In the genomic region with DNA sequence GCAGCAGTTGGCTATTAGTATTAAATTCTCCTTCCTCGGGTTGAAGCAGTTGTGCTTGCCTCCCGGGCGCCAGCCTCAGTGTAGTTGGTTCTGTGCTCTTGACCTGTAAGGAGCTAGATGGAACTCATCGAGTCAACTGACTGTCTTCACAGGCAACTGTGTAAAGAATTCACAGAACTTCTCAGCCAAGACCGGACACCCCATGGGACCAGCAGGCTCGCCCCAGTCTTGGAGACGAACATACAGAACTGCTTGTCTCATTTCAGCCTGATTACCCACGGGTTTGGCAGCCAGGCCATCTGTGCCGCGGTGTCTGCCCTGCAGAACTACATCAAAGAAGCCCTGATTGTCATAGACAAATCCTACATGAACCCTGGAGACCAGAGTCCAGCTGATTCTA, we compare ENCODE assay signal across 34 cellular contexts. TPM values are rescaled to one million over a fixed set of nuclear protein-coding genes. Genes with fewer than 3 reads are reported as not detected.
A peak's percentile ranks its signal among the peaks of the same experiment; 100 is the strongest.
DNase-seq lines count a peak whose midpoint lies in the region; ATAC-seq and TF ChIP-seq lines count a peak whose summit lies in the region.
"Had no signal": no experiment of that assay in that cellular context is flagged by ENCODE, and none has a peak within 500 bp of the region (broad histone marks: within the 10 kb centered on the region; RNA-seq: fewer than 3 reads in every experiment).

No MANE protein-coding gene starts in this region.

- no peak for TF ChIP-seq POLR2A in breast epithelium (IDR thresholded peaks at IDR 0.05)

- H3K9me3 ChIP-seq in Karpas-422 (ENCODE audit: low read length) (no peaks in the 10 kb centered on the region), breast epithelium (no peaks in the 10 kb centered on the region)
- H3K9me3 ChIP-seq: BE2C, esophagus muscularis mucosa, gastrocnemius medialis, mucosa of descending colon, ovary, SJCRH30, suprapubic skin, upper lobe of left lung had no signal

- ATAC-seq in GM23338 (no peak), GM21723 (IDR thresholded peaks at IDR 0.05; ENCODE audit: unreplicated experiment) (no peak), GM21515 (IDR thresholded peaks at IDR 0.05; ENCODE audit: unreplicated experiment) (no peak)
- ATAC-seq in activated CD8-positive, alpha-beta T cell treated with anti-CD3 and anti-CD28 coated beads for 36 hours: no peak
- ATAC-seq: gastrocnemius medialis, mucosa of descending colon had no signal

- H3K9me3 Mint-ChIP-seq in GM23338 (no peaks in the 10 kb centered on the region; the same call in 2 of the 3 replicates), glutamatergic neuron (ENCODE audit: unreplicated experiment) (no peaks in the 10 kb centered on the region)
- H3K9me3 Mint-ChIP-seq in activated CD8-positive, alpha-beta T cell treated with anti-CD3 and anti-CD28 coated beads for 36 hours: no peaks in the 10 kb centered on the region
- H3K9me3 Mint-ChIP-seq: nephron had no signal

- H3K27me3 Mint-ChIP-seq in GM23338 (ENCODE audit: insufficient read depth, low read depth, poor library complexity): peaks cover 15% of the 10 kb centered on the region
- peaks cover 2% of the 10 kb centered on the region for H3K27me3 Mint-ChIP-seq in glutamatergic neuron (ENCODE audit: unreplicated experiment)
- peaks cover 27% of the 10 kb centered on the region for H3K27me3 Mint-ChIP-seq in activated CD8-positive, alpha-beta T cell treated with anti-CD3 and anti-CD28 coated beads for 36 hours

- peaks cover 22% of the 10 kb centered on the region; the same call in 2 of the 3 replicates for H3K36me3 Mint-ChIP-seq in GM23338 (ENCODE audit: low read depth)
- peaks cover 9% of the 10 kb centered on the region for H3K36me3 Mint-ChIP-seq in glutamatergic neuron (ENCODE audit: unreplicated experiment)
- no peaks in the 10 kb centered on the region for H3K36me3 Mint-ChIP-seq in activated CD8-positive, alpha-beta T cell treated with anti-CD3 and anti-CD28 coated beads for 36 hours (ENCODE audit: low read depth)
- H3K36me3 Mint-ChIP-seq: activated naive CD8-positive, alpha-beta T cell had no signal

- POLR2A ChIA-PET in activated CD8-positive, alpha-beta T cell treated with anti-CD3 and anti-CD28 coated beads for 36 hours (lab: Charles Lee): no interaction called here

- CTCF ChIA-PET in activated CD8-positive, alpha-beta T cell treated with anti-CD3 and anti-CD28 coated beads for 36 hours (lab: Charles Lee): no interaction called here

- peak overlapping the region; percentile 11 for H3K4me2 ChIP-seq in GM23338
- H3K4me2 ChIP-seq in Karpas-422 (ENCODE audit: low read depth, low read length, poor library complexity, severe bottlenecking): peak overlapping the region; percentile 20

- peaks cover 53% of the 10 kb centered on the region for H3K4me1 ChIP-seq in GM23338 (ENCODE audit: insufficient read depth)
- H3K4me1 ChIP-seq in Karpas-422 (ENCODE audit: low read length): peaks cover 20% of the 10 kb centered on the region
- H3K4me1 ChIP-seq in breast epithelium: no peaks in the 10 kb centered on the region
- H3K4me1 ChIP-seq: BE2C, gastrocnemius medialis, SJCRH30, upper lobe of left lung had no signal

- peaks cover 20% of the 10 kb centered on the region for H3K79me2 ChIP-seq in GM23338 (replicated peaks; ENCODE audit: insufficient read depth)
- H3K79me2 ChIP-seq in Karpas-422 (ENCODE audit: low read length): no peaks in the 10 kb centered on the region

- no peaks in the 10 kb centered on the region for H3K9me2 ChIP-seq in GM23338 (ENCODE audit: insufficient read depth)
- no peaks in the 10 kb centered on the region for H3K9me2 ChIP-seq in Karpas-422 (replicated peaks; ENCODE audit: insufficient read depth, low read length)

- H3K27me3 ChIP-seq in GM23338 (ENCODE audit: insufficient read depth) (peaks cover 2% of the 10 kb centered on the region; the same call in 1 of the 2 replicates), Karpas-422 (ENCODE audit: low read length) (no peaks in the 10 kb centered on the region), breast epithelium (no peaks in the 10 kb centered on the region)
- H3K27me3 ChIP-seq: ovary, suprapubic skin had no signal

- no peak overlapping the region for H3K27ac Mint-ChIP-seq in GM23338
- H3K27ac Mint-ChIP-seq in glutamatergic neuron (ENCODE audit: unreplicated experiment): no peak overlapping the region
- no peak overlapping the region for H3K27ac Mint-ChIP-seq in activated CD8-positive, alpha-beta T cell treated with anti-CD3 and anti-CD28 coated beads for 36 hours
- H3K27ac Mint-ChIP-seq: activated naive CD8-positive, alpha-beta T cell; nephron had no signal

- H3F3A ChIP-seq in GM23338 (replicated peaks; ENCODE audit: low read depth): no peaks in the 10 kb centered on the region

- H4K20me1 ChIP-seq in GM23338 (replicated peaks; ENCODE audit: insufficient read depth): no peaks in the 10 kb centered on the region
- H4K20me1 ChIP-seq in Karpas-422 (ENCODE audit: insufficient read depth, low read depth, low read length): no peaks in the 10 kb centered on the region

- no peak overlapping the region for H2AFZ ChIP-seq in GM23338
- no peak overlapping the region for H2AFZ ChIP-seq in Karpas-422 (ENCODE audit: low read length)

- H3K36me3 ChIP-seq in GM23338 (ENCODE audit: insufficient read depth) (peaks cover 21% of the 10 kb centered on the region), Karpas-422 (ENCODE audit: insufficient read depth, low read length) (no peaks in the 10 kb centered on the region), breast epithelium (peaks cover 3% of the 10 kb centered on the region)
- H3K36me3 ChIP-seq: BE2C, cardiac muscle cell, gastrocnemius medialis, ovary, SJCRH30, WERI-Rb-1 had no signal

- H3K4me3 Mint-ChIP-seq in GM23338 (no peak overlapping the region), glutamatergic neuron (ENCODE audit: unreplicated experiment) (peak overlapping the region; percentile 41)
- no peak overlapping the region for H3K4me3 Mint-ChIP-seq in activated CD8-positive, alpha-beta T cell treated with anti-CD3 and anti-CD28 coated beads for 36 hours
- H3K4me3 Mint-ChIP-seq: activated naive CD8-positive, alpha-beta T cell; nephron had no signal

- H3K4me1 Mint-ChIP-seq in GM23338 (peaks cover 54% of the 10 kb centered on the region), glutamatergic neuron (ENCODE audit: low read depth, unreplicated experiment) (peaks cover 31% of the 10 kb centered on the region)
- no peaks in the 10 kb centered on the region for H3K4me1 Mint-ChIP-seq in activated CD8-positive, alpha-beta T cell treated with anti-CD3 and anti-CD28 coated beads for 36 hours (ENCODE audit: low read depth)
- H3K4me1 Mint-ChIP-seq: nephron had no signal

- intact Hi-C loops in breast epithelium (cut with DNase I; ENCODE audit: low total_unique reads): no loop called here
- intact Hi-C loops in activated CD8-positive, alpha-beta T cell treated with anti-CD3 and anti-CD28 coated beads for 36 hours (cut with micrococcal nuclease): no loop called here

- H3K27ac ChIP-seq in GM23338 (ENCODE audit: low read depth) (peak overlapping the region; percentile 47), Karpas-422 (ENCODE audit: low read length) (no peak overlapping the region), breast epithelium (peak overlapping the region; percentile 74 to 80)
- H3K27ac ChIP-seq: cardiac muscle cell, esophagus muscularis mucosa, gastrocnemius medialis, ovary, SJCRH30, suprapubic skin, upper lobe of left lung, WERI-Rb-1 had no signal

- no peak overlapping the region for H3K4me3 ChIP-seq in GM23338
- no peak overlapping the region for H3K4me3 ChIP-seq in Karpas-422 (ENCODE audit: low read length)
- H3K4me3 ChIP-seq in breast epithelium: peak overlapping the region in 2 of 3 donors; percentile 3 to 39
- H3K4me3 ChIP-seq: cardiac muscle cell, esophagus muscularis mucosa, gastrocnemius medialis, lung, mucosa of descending colon, ovary, SJCRH30, skin epidermis, suprapubic skin, upper lobe of left lung had no signal

- H3K9ac ChIP-seq in Karpas-422 (ENCODE audit: low read length): no peak overlapping the region

- DNase-seq in GM23338 (ENCODE audit: low spot score): no peak
- DNase-seq in Karpas-422: no peak
- no peak for DNase-seq in breast epithelium (ENCODE audit: low spot score in 2 of 2)
- peak; percentile 34 for DNase-seq in glutamatergic neuron
- DNase-seq in NCI-H748 treated with DMSO at 0.1 percent for 48 hours (lab: John Stamatoyannopoulos, UW): no peak
- DNase-seq in activated CD8-positive, alpha-beta T cell treated with anti-CD3 and anti-CD28 coated beads for 36 hours: no peak
- DNase-seq: activated CD4-positive, alpha-beta T cell treated with anti-CD3 and anti-CD28 coated beads for 48 hours; activated CD8-positive, alpha-beta memory T cell treated with anti-CD3 and anti-CD28 coated beads for 24 hours; activated T-cell treated with anti-CD3 and anti-CD28 coated beads for 4 hours; BE2C; DMS53; gastrocnemius medialis; Kasumi-1; mucosa of descending colon; MV-4-11; NCI-H1436; NCI-H2081 treated with DMSO at 0.1 percent for 48 hours; NCI-H2227 treated with DMSO at 0.1 percent for 48 hours; NCI-H69; ovary; SJCRH30; stimulated activated naive CD4-positive, alpha-beta T cell treated with Interleukin-2 at 50 U/mL for 16 hours; T1000; upper lobe of left lung; WERI-Rb-1 had no signal

- TF ChIP-seq CTCF in GM23338 (conservative IDR thresholded peaks at IDR 0.05; ENCODE audit: low read depth in 2 of 2): no peak
- no peak for TF ChIP-seq CTCF in breast epithelium (IDR thresholded peaks at IDR 0.05)
- TF ChIP-seq CTCF in glutamatergic neuron (IDR thresholded peaks at IDR 0.05; ENCODE audit: partially characterized antibody, unreplicated experiment): no peak
- TF ChIP-seq CTCF in activated CD8-positive, alpha-beta T cell treated with anti-CD3 and anti-CD28 coated beads for 36 hours (IDR thresholded peaks at IDR 0.05): no peak

TF ChIP-seq in GM23338, 12 proteins besides CTCF, POLR2A, EP300 and RAD21 (continues in another document):
- TF ChIP-seq NANOG (IDR thresholded peaks at IDR 0.05; ENCODE audit: borderline replicate concordance) (no peak), EZH2phosphoT487 (IDR thresholded peaks at IDR 0.05; ENCODE audit: unreplicated experiment) (no peak), POLR2AphosphoS5 (IDR thresholded peaks at IDR 0.05; ENCODE audit: low read depth) (no peak)

RNA-seq across cellular contexts. Expression of a gene that starts 8.5 kb away (rescaled TPM):
- total RNA-seq in GM23338 (2014; rRNA removed; shearing (Covaris generic)): 9.4 and 11.9 TPM in 2 replicates
- polyA plus RNA-seq in GM23338 (2016; fragmentation: Nextera tagmentation; extraction: Ambion mirVana): 11.7 and 14.3 TPM in 2 replicates
- not detected in 2 replicates for total RNA-seq in Karpas-422 (2014; rRNA removed; shearing (Covaris generic); ENCODE audit: low replicate concordance)
- total RNA-seq in breast epithelium (10 to 100 TPM in 2 of 3 donors, 1 to 10 TPM in 1; 1.8 to 66.9 (median 24.9) TPM), glutamatergic neuron (ENCODE audit: unreplicated experiment) (35.3 TPM)
- total RNA-seq in activated CD8-positive, alpha-beta T cell treated with anti-CD3 and anti-CD28 coated beads for 36 hours: not detected
- total RNA-seq: SJCRH30 had no signal
- polyA plus RNA-seq: cardiac muscle cell had no signal

Comparison
In these comparisons a context has a peak if more than half of its experiments do, and no peak if none do; other contexts are left out.
1. H3K4me3 ChIP-seq: peak in breast epithelium (2 of 3); none in GM23338 (single experiment) and Karpas-422 (single experiment).